ENCODE assay signal across 20 cellular contexts in the genomic region with DNA sequence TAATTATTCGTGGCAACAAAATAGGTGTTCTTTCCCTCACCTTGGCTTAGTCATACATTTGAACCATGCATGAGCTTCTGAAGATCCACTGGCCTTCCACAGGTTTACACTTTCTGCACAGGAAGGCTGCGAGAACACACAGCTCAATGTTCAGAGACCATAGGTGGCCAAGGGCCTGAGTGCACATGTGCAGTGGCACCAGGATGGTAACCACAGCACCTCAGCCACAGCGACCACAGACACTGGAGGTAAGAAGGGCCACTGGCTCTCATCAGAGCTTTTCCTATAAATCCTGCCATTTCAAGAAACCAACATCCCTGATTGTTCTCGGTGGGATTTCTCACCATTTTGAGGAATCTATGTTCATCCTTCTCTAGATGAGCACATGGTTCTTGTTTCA. TPM values are rescaled to one million over a fixed set of nuclear protein-coding genes. Genes with fewer than 3 reads are reported as not detected.
DNase-seq lines count a peak whose midpoint lies in the region; ATAC-seq and TF ChIP-seq lines count a peak whose summit lies in the region.
"Had no signal": no experiment of that assay in that cellular context is flagged by ENCODE, and none has a peak within 500 bp of the region (broad histone marks: within the 10 kb centered on the region; RNA-seq: fewer than 3 reads in every experiment).

No MANE protein-coding gene starts in this region.

- H2AFZ ChIP-seq in smooth muscle cell (ENCODE audit: low read depth): no peak overlapping the region

- no peak for ATAC-seq in psoas muscle
- ATAC-seq: left lung had no signal

- H3K4me3 ChIP-seq in astrocyte of the spinal cord (ENCODE audit: low read depth, low read length) (peak overlapping the region; percentile 57), iPS-20b (ENCODE audit: low read length) (peak overlapping the region; percentile 70), psoas muscle (peak overlapping the region; percentile 60), smooth muscle cell (no peak overlapping the region)

- in situ Hi-C loops in astrocyte of the spinal cord (cut with HindIII; ENCODE audit: low sequenced_read_pairs) (no loop called here), GM13977 (cut with MboI; ENCODE audit: low pct_unique_long_range_greater_than_20kb, low sequenced_read_pairs, unreplicated experiment) (no loop called here), G401 (cut with HindIII; ENCODE audit: low sequenced_read_pairs) (no loop called here)

- no peak for TF ChIP-seq CTCF in astrocyte of the spinal cord (IDR thresholded peaks at IDR 0.05; ENCODE audit: low read depth, low read length)
- no peak for TF ChIP-seq CTCF in psoas muscle (IDR thresholded peaks at IDR 0.05)
- TF ChIP-seq CTCF in GM13977 (IDR thresholded peaks at IDR 0.05; ENCODE audit: extremely low read depth, insufficient read depth, missing control alignments): no peak
- TF ChIP-seq CTCF in smooth muscle cell (IDR thresholded peaks at IDR 0.05; ENCODE audit: borderline replicate concordance, insufficient read depth, poor library complexity, severe bottlenecking): no peak

- peak; percentile 40 for DNase-seq in NCI-H69 (lab: John Stamatoyannopoulos, UW)
- no peak for DNase-seq in astrocyte of the spinal cord (ENCODE audit: low read depth, low spot score)
- no peak for DNase-seq in psoas muscle
- no peak for DNase-seq in GM13977 (ENCODE audit: low spot score)
- no peak for DNase-seq in NCI-H2081 treated with DMSO at 0.1 percent for 48 hours (lab: John Stamatoyannopoulos, UW)
- no peak for DNase-seq in smooth muscle cell (lab: John Stamatoyannopoulos, UW; ENCODE audit: unreplicated experiment)
- DNase-seq in G401 (ENCODE audit: low spot score): no peak
- DNase-seq: activated CD4-positive, alpha-beta memory T cell treated with anti-CD3 and anti-CD28 coated beads for 36 hours; activated naive CD8-positive, alpha-beta T cell treated with anti-CD3 and anti-CD28 coated beads, Interleukin-2, amount 10 ng/mL, durations not matched to agents 7 days and 5 days; CD4-positive, alpha-beta T cell; cortex of kidney; DMS 273 treated with DMSO at 0.1 percent for 48 hours; Kasumi-1; left lung; NCI-H187 treated with DMSO at 0.1 percent for 48 hours; retina; stimulated activated CD4-positive, alpha-beta T cell treated with anti-CD3 and anti-CD28 coated beads, Interleukin-12 subunit alpha, Interleukin-12 subunit beta, amount 100 ng/mL, for 4 hours; trophoblast cell had no signal

- peaks cover 47% of the 10 kb centered on the region for H3K27me3 ChIP-seq in iPS-20b (ENCODE audit: insufficient read depth, low read length)
- H3K27me3 ChIP-seq in psoas muscle (ENCODE audit: insufficient read depth in 3 of 3, low read length in 2 of 3): peaks cover 0 to 37% (median 5%) of the 10 kb centered on the region in 3 donors
- H3K27me3 ChIP-seq in smooth muscle cell (ENCODE audit: low read depth): peaks cover 72% of the 10 kb centered on the region

- no peaks in the 10 kb centered on the region for H3F3A ChIP-seq in smooth muscle cell (ENCODE audit: low read depth)

- H3K9me3 ChIP-seq in iPS-20b (ENCODE audit: insufficient read depth, low read depth, low read length) (no peaks in the 10 kb centered on the region), psoas muscle (no peaks in the 10 kb centered on the region), smooth muscle cell (replicated peaks; ENCODE audit: low read depth) (no peaks in the 10 kb centered on the region)
- H3K9me3 ChIP-seq: left lung had no signal

- H3K4me1 ChIP-seq in iPS-20b (ENCODE audit: insufficient read depth, low read length) (peaks cover 5% of the 10 kb centered on the region), psoas muscle (no peaks in the 10 kb centered on the region), smooth muscle cell (ENCODE audit: low read depth) (no peaks in the 10 kb centered on the region)

- no peak overlapping the region for H3K9ac ChIP-seq in iPS-20b (ENCODE audit: low read depth, low read length)
- no peak overlapping the region for H3K9ac ChIP-seq in smooth muscle cell (ENCODE audit: low read depth)

- intact Hi-C loops in psoas muscle (cut with DNase I): no loop called here

- H3K36me3 ChIP-seq in iPS-20b (ENCODE audit: insufficient read depth, low read depth, low read length) (no peaks in the 10 kb centered on the region), psoas muscle (ENCODE audit: insufficient read depth in 1 of 2, low read depth in 1 of 2) (no peaks in the 10 kb centered on the region), smooth muscle cell (ENCODE audit: low read depth) (no peaks in the 10 kb centered on the region)
- H3K36me3 ChIP-seq: left lung had no signal

- H3K27ac ChIP-seq in iPS-20b (ENCODE audit: low read length) (no peak overlapping the region), psoas muscle (no peak overlapping the region), smooth muscle cell (ENCODE audit: low read depth) (no peak overlapping the region)
- H3K27ac ChIP-seq: left lung had no signal

- no peak overlapping the region for H3K4me2 ChIP-seq in smooth muscle cell

- H4K20me1 ChIP-seq in smooth muscle cell (ENCODE audit: low read depth): no peaks in the 10 kb centered on the region

- no peaks in the 10 kb centered on the region for H3K79me2 ChIP-seq in smooth muscle cell (ENCODE audit: low read depth)

- WGBS in psoas muscle, 3 donors: 91 to 95% (median 92%) methylated on average over 4 of the region's 4 CpGs
- 96% methylated on average over 4 of the region's 4 CpGs for WGBS in smooth muscle cell (ENCODE audit: low lambda C conversion rate)

RNA-seq across cellular contexts. Expression of a gene that starts 1.6 kb away (rescaled TPM):
- total RNA-seq in psoas muscle (10 to 100 TPM in 1 of 4 donors, 1 to 10 TPM in 3; 2.3 to 15.1 (median 6.4) TPM), smooth muscle cell (0.31 and 0.72 TPM in 2 replicates)
- polyA plus RNA-seq in psoas muscle (1 to 10 TPM in 2 of 3 donors, under 1 TPM in 1; 0.98 to 3.9 (median 2.3) TPM), smooth muscle cell (not detected in 2 replicates)
- not detected in 2 replicates for total RNA-seq in G401 (2014; rRNA removed; shearing (Covaris generic))
- total RNA-seq: activated CD4-positive, alpha-beta memory T cell treated with anti-CD3 and anti-CD28 coated beads for 36 hours; activated naive CD8-positive, alpha-beta T cell treated with anti-CD3 and anti-CD28 coated beads, Interleukin-2, amount 10 ng/mL, durations not matched to agents 7 days and 5 days; CD4-positive, alpha-beta T cell; T-helper 2 cell treated with Interferon-gamma antibody and Interleukin-4, amounts not matched to agents 100 ng/mL and 5 ng/mL, for 36 hours had no signal
